Comparison of ENCODE assay signal across 30 cellular contexts in the genomic region with DNA sequence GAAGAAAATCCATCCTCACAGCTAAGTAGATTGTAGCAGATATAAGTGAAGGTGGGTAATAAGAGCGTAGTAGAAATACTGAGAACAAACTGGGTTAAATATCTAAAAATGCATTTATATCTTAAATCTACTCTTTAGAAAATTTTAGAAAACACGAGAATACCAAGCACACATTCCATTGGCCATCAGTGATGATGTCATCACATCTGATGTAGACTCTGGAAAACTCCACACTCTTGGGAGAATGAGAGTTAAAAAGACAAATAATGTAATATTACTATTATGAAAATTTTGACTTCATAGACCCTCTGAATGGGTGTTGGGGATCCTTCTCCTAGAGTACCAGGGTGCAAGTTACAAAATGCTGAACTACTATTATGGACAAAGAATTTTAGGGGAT. TPM values are rescaled to one million over a fixed set of nuclear protein-coding genes. Genes with fewer than 3 reads are reported as not detected.
DNase-seq lines count a peak whose midpoint lies in the region; ATAC-seq and TF ChIP-seq lines count a peak whose summit lies in the region.
"Had no signal": no experiment of that assay in that cellular context is flagged by ENCODE, and none has a peak within 500 bp of the region (broad histone marks: within the 10 kb centered on the region; RNA-seq: fewer than 3 reads in every experiment).

No MANE protein-coding gene starts in this region.

- ATAC-seq in psoas muscle (no peak), HG03280 (IDR thresholded peaks at IDR 0.05; ENCODE audit: unreplicated experiment) (no peak), HG02678 (IDR thresholded peaks at IDR 0.05; ENCODE audit: unreplicated experiment) (no peak)
- ATAC-seq: effector memory CD8-positive, alpha-beta T cell; left cardiac atrium; mucosa of descending colon; right cardiac atrium had no signal

- no peaks in the 10 kb centered on the region for H3K9me3 ChIP-seq in psoas muscle
- H3K9me3 ChIP-seq: mucosa of descending colon, SJSA1, spleen, thyroid gland, uterus had no signal

- peak overlapping the region; percentile 4 for H3K4me3 ChIP-seq in psoas muscle
- H3K4me3 ChIP-seq: lung, mucosa of descending colon, SJSA1, spleen, thyroid gland, uterus had no signal

- no peaks in the 10 kb centered on the region for H3K27me3 ChIP-seq in psoas muscle (ENCODE audit: insufficient read depth in 3 of 3, low read length in 2 of 3)
- H3K27me3 ChIP-seq: SJSA1, spleen, thyroid gland, uterus had no signal

- peak overlapping the region; percentile 24 for H3K27ac Mint-ChIP-seq in activated naive CD4-positive, alpha-beta T cell treated with anti-CD3 and anti-CD28 coated beads, Interleukin-2, amount 50 U/mL, for 24 hours
- H3K27ac Mint-ChIP-seq in activated naive CD4-positive, alpha-beta T cell treated with anti-CD3 and anti-CD28 coated beads for 36 hours, result no peak overlapping the region
- H3K27ac Mint-ChIP-seq in HFFc6, result peak overlapping the region; percentile 37
- H3K27ac Mint-ChIP-seq in brain, result no peak overlapping the region
- H3K27ac Mint-ChIP-seq: activated B cell treated with CpG ODN at 0.5 μM for 24 hours; activated naive CD4-positive, alpha-beta T cell treated with anti-CD3 and anti-CD28 coated beads, Interleukin-2, amount 10 ng/mL, durations not matched to agents 7 days and 5 days; H9 had no signal

- WGBS in psoas muscle, 3 donors, result 83 to 90% (median 86%) methylated on average over 2 of the region's 2 CpGs

- H3K27me3 Mint-ChIP-seq in activated naive CD4-positive, alpha-beta T cell treated with anti-CD3 and anti-CD28 coated beads, Interleukin-2, amount 50 U/mL, for 24 hours, result no peaks in the 10 kb centered on the region
- H3K27me3 Mint-ChIP-seq in activated naive CD4-positive, alpha-beta T cell treated with anti-CD3 and anti-CD28 coated beads for 36 hours (ENCODE audit: low read depth), result no peaks in the 10 kb centered on the region
- no peaks in the 10 kb centered on the region for H3K27me3 Mint-ChIP-seq in HFFc6 (ENCODE audit: insufficient read depth)
- peaks cover 14% of the 10 kb centered on the region for H3K27me3 Mint-ChIP-seq in brain
- H3K27me3 Mint-ChIP-seq: activated B cell treated with CpG ODN at 0.5 μM for 24 hours; activated naive CD4-positive, alpha-beta T cell treated with anti-CD3 and anti-CD28 coated beads, Interleukin-2, amount 10 ng/mL, durations not matched to agents 7 days and 5 days; effector memory CD8-positive, alpha-beta T cell had no signal

- CTCF ChIA-PET in activated naive CD4-positive, alpha-beta T cell treated with anti-CD3 and anti-CD28 coated beads for 36 hours (lab: Charles Lee), result no interaction called here

- peaks cover 72% of the 10 kb centered on the region for H3K4me1 ChIP-seq in psoas muscle

- TF ChIP-seq CTCF in HFFc6 (IDR thresholded peaks at IDR 0.05), result no peak
- no peak for TF ChIP-seq CTCF in brain (conservative IDR thresholded peaks at IDR 0.05)
- no peak for TF ChIP-seq CTCF in psoas muscle (IDR thresholded peaks at IDR 0.05)

- H3K9me3 Mint-ChIP-seq in activated naive CD4-positive, alpha-beta T cell treated with anti-CD3 and anti-CD28 coated beads, Interleukin-2, amount 50 U/mL, for 24 hours, result no peaks in the 10 kb centered on the region
- H3K9me3 Mint-ChIP-seq in activated naive CD4-positive, alpha-beta T cell treated with anti-CD3 and anti-CD28 coated beads for 36 hours, result no peaks in the 10 kb centered on the region
- H3K9me3 Mint-ChIP-seq in HFFc6 (no peaks in the 10 kb centered on the region), brain (no peaks in the 10 kb centered on the region)
- H3K9me3 Mint-ChIP-seq: activated B cell treated with CpG ODN at 0.5 μM for 24 hours; activated naive CD4-positive, alpha-beta T cell treated with anti-CD3 and anti-CD28 coated beads, Interleukin-2, amount 10 ng/mL, durations not matched to agents 7 days and 5 days; effector memory CD8-positive, alpha-beta T cell; H9; neural crest cell had no signal

- H3K4me3 Mint-ChIP-seq in activated naive CD4-positive, alpha-beta T cell treated with anti-CD3 and anti-CD28 coated beads, Interleukin-2, amount 50 U/mL, for 24 hours, result peak overlapping the region; percentile 19
- H3K4me3 Mint-ChIP-seq in activated naive CD4-positive, alpha-beta T cell treated with anti-CD3 and anti-CD28 coated beads for 36 hours, result no peak overlapping the region
- no peak overlapping the region for H3K4me3 Mint-ChIP-seq in HFFc6
- peak overlapping the region in 3 of 5 experiments; percentile 0 to 17 (median 12) for H3K4me3 Mint-ChIP-seq in brain
- H3K4me3 Mint-ChIP-seq: activated B cell treated with CpG ODN at 0.5 μM for 24 hours; activated naive CD4-positive, alpha-beta T cell treated with anti-CD3 and anti-CD28 coated beads, Interleukin-2, amount 10 ng/mL, durations not matched to agents 7 days and 5 days; H9; neural crest cell had no signal

- no peak for DNase-seq in activated naive CD4-positive, alpha-beta T cell treated with anti-CD3 and anti-CD28 coated beads for 36 hours
- DNase-seq in HFFc6 (no peak), psoas muscle (no peak), medulla oblongata (ENCODE audit: extremely low spot score) (no peak)
- DNase-seq: activated B cell treated with CpG ODN at 0.5 μM for 24 hours; activated CD4-positive, alpha-beta T cell treated with anti-CD3 and anti-CD28 coated beads, Interleukin-2, amount 50 U/mL, for 48 hours; activated naive CD4-positive, alpha-beta T cell treated with anti-CD3 and anti-CD28 coated beads, Interleukin-2, amount 10 ng/mL, durations not matched to agents 7 days and 5 days; anterior cingulate cortex; DMS153; effector memory CD8-positive, alpha-beta T cell; H9; hypothalamus; left cardiac atrium; mucosa of descending colon; NCI-H1436 treated with DMSO at 0.1 percent for 48 hours; NCI-H446 treated with DMSO at 0.1 percent for 48 hours; NCI-H774; right cardiac atrium; spleen; stimulated activated CD4-positive, alpha-beta T cell treated with anti-CD3 and anti-CD28 coated beads, Interleukin-2, amount 100 ng/mL, for 24 hours; stimulated activated CD8-positive, alpha-beta memory T cell treated with anti-CD3 and anti-CD28 coated beads, Interleukin-4, amount 100 ng/mL, for 48 hours; thyroid gland; uterus had no signal

- peaks cover 2% of the 10 kb centered on the region for H3K36me3 Mint-ChIP-seq in activated naive CD4-positive, alpha-beta T cell treated with anti-CD3 and anti-CD28 coated beads, Interleukin-2, amount 50 U/mL, for 24 hours
- no peaks in the 10 kb centered on the region for H3K36me3 Mint-ChIP-seq in activated naive CD4-positive, alpha-beta T cell treated with anti-CD3 and anti-CD28 coated beads for 36 hours (ENCODE audit: low read depth)
- H3K36me3 Mint-ChIP-seq in HFFc6 (ENCODE audit: low read depth), result peaks cover 10% of the 10 kb centered on the region; the same call in 1 of the 2 replicates
- peaks cover 40% of the 10 kb centered on the region for H3K36me3 Mint-ChIP-seq in brain

- intact Hi-C loops in activated naive CD4-positive, alpha-beta T cell treated with anti-CD3 and anti-CD28 coated beads for 36 hours (cut with micrococcal nuclease), result no loop called here
- intact Hi-C loops in psoas muscle (cut with DNase I), result no loop called here

- peaks cover 83% of the 10 kb centered on the region for H3K4me1 Mint-ChIP-seq in activated naive CD4-positive, alpha-beta T cell treated with anti-CD3 and anti-CD28 coated beads, Interleukin-2, amount 50 U/mL, for 24 hours
- peaks cover 65% of the 10 kb centered on the region for H3K4me1 Mint-ChIP-seq in activated naive CD4-positive, alpha-beta T cell treated with anti-CD3 and anti-CD28 coated beads for 36 hours (ENCODE audit: low read depth)
- H3K4me1 Mint-ChIP-seq in HFFc6 (ENCODE audit: low read depth), result peaks cover 68% of the 10 kb centered on the region
- H3K4me1 Mint-ChIP-seq in brain, result peaks cover 82% of the 10 kb centered on the region

- no peak overlapping the region for H3K27ac ChIP-seq in psoas muscle
- H3K27ac ChIP-seq: SJSA1, thyroid gland, uterus had no signal

- no peaks in the 10 kb centered on the region for H3K36me3 ChIP-seq in psoas muscle (ENCODE audit: insufficient read depth in 1 of 2, low read depth in 1 of 2)
- H3K36me3 ChIP-seq: thyroid gland, uterus had no signal

RNA-seq across cellular contexts. Expression of a gene that starts 3.7 kb away (rescaled TPM):
- 10 to 100 TPM; 53.8 to 59.5 TPM for total RNA-seq in activated naive CD4-positive, alpha-beta T cell treated with anti-CD3 and anti-CD28 coated beads for 36 hours
- 10 to 100 TPM; 37.9 to 46.1 (median 42.4) TPM for total RNA-seq in HFFc6 (2021; fragmentation: NEBNext Ultra II Directional; extraction: Animal tissue kit (Norgen Biotek cat#: 25700))
- polyA plus RNA-seq in brain (ENCODE audit: insufficient read depth, low read depth, low replicate concordance) (30.8 TPM), psoas muscle (10 to 100 TPM; 59.6 to 89.9 (median 87.9) TPM)
- total RNA-seq in psoas muscle, result 100 to 1,000 TPM in 1 of 4 donors, 10 to 100 TPM in 3; 78.6 to 116 (median 89.1) TPM

RNA-seq across cellular contexts. Expression of a gene that starts 46.5 kb away (rescaled TPM):
- total RNA-seq in activated naive CD4-positive, alpha-beta T cell treated with anti-CD3 and anti-CD28 coated beads for 36 hours, result 10 to 100 TPM; 26.2 to 29.7 TPM
- total RNA-seq in HFFc6 (2021; fragmentation: NEBNext Ultra II Directional; extraction: Animal tissue kit (Norgen Biotek cat#: 25700)), result 10 to 100 TPM; 17.3 to 19.9 (median 19.4) TPM
- polyA plus RNA-seq in brain (ENCODE audit: insufficient read depth, low read depth, low replicate concordance), result 31.4 TPM
- 10 to 100 TPM; 13.8 to 20.1 (median 16.4) TPM for total RNA-seq in psoas muscle
- 10 to 100 TPM; 19.3 to 33.9 (median 20.1) TPM for polyA plus RNA-seq in psoas muscle

Comparison
In these comparisons a context has a peak if more than half of its experiments do, and no peak if none do; other contexts are left out.
1. H3K27ac Mint-ChIP-seq: peak in activated naive CD4-positive, alpha-beta T cell treated with anti-CD3 and anti-CD28 coated beads, Interleukin-2, amount 50 U/mL, for 24 hours (single experiment) and HFFc6 (single experiment); none in activated naive CD4-positive, alpha-beta T cell treated with anti-CD3 and anti-CD28 coated beads for 36 hours (single experiment) and brain (0 of 5).
2. H3K4me3 Mint-ChIP-seq: peak in activated naive CD4-positive, alpha-beta T cell treated with anti-CD3 and anti-CD28 coated beads, Interleukin-2, amount 50 U/mL, for 24 hours (single experiment) and brain (3 of 5); none in activated naive CD4-positive, alpha-beta T cell treated with anti-CD3 and anti-CD28 coated beads for 36 hours (single experiment) and HFFc6 (single experiment).